12 cellular contexts compared by ENCODE assay signal in genomic region chr17:38485146-38485468, GRCh38. TPM values are rescaled to one million over a fixed set of nuclear protein-coding genes. Genes with fewer than 3 reads are reported as not detected.
DNase-seq lines count a peak whose midpoint lies in the region; ATAC-seq and TF ChIP-seq lines count a peak whose summit lies in the region.
"Had no signal": no experiment of that assay in that cellular context is flagged by ENCODE, and none has a peak within 500 bp of the region (broad histone marks: within the 10 kb centered on the region; RNA-seq: fewer than 3 reads in every experiment).

No MANE protein-coding gene starts in this region.

- peak overlapping the region in 5 of 8 donors; percentile 8 to 84 (median 69) for H3K27ac Mint-ChIP-seq in CD8-positive, alpha-beta memory T cell
- H3K27ac Mint-ChIP-seq in chondrocyte (ENCODE audit: unreplicated experiment) = peak overlapping the region; percentile 66
- H3K27ac Mint-ChIP-seq in osteocyte (ENCODE audit: unreplicated experiment) = peak overlapping the region; percentile 74
- H3K27ac Mint-ChIP-seq: CD8-positive, alpha-beta T cell had no signal

- no peaks in the 10 kb centered on the region for H3K4me1 ChIP-seq in CD8-positive, alpha-beta memory T cell (ENCODE audit: insufficient read depth, low read length)
- peaks cover 8% of the 10 kb centered on the region for H3K4me1 ChIP-seq in NT2/D1 (ENCODE audit: insufficient read depth, insufficient read length)

- POLR2A ChIA-PET in CD8-positive, alpha-beta memory T cell (lab: Charles Lee) = no interaction called here

- no peak for DNase-seq in CD8-positive, alpha-beta memory T cell
- DNase-seq in NT2/D1 (ENCODE audit: low read depth, low spot score) (no peak), chondrocyte (ENCODE audit: low spot score) (no peak), osteocyte (ENCODE audit: extremely low spot score, unreplicated experiment) (no peak), EL (no peak), NCI-H187 (lab: John Stamatoyannopoulos, UW) (no peak), NCI-H69 (lab: John Stamatoyannopoulos, UW) (no peak)

- ATAC-seq in HG03097 (IDR thresholded peaks at IDR 0.05; ENCODE audit: low FRiP score, unreplicated experiment) = no peak

- peak overlapping the region in 4 of 7 donors; percentile 27 to 61 (median 50) for H3K4me3 Mint-ChIP-seq in CD8-positive, alpha-beta memory T cell
- H3K4me3 Mint-ChIP-seq in chondrocyte (ENCODE audit: unreplicated experiment) (no peak overlapping the region), osteocyte (ENCODE audit: unreplicated experiment) (no peak overlapping the region)
- H3K4me3 Mint-ChIP-seq: CD8-positive, alpha-beta T cell had no signal

- H3K9me3 ChIP-seq in CD8-positive, alpha-beta memory T cell (ENCODE audit: low read length) = no peaks in the 10 kb centered on the region
- no peaks in the 10 kb centered on the region for H3K9me3 ChIP-seq in NT2/D1 (ENCODE audit: insufficient read depth, low read length)
- H3K9me3 ChIP-seq: SJSA1 had no signal

- H3K36me3 Mint-ChIP-seq in CD8-positive, alpha-beta memory T cell = no peaks in the 10 kb centered on the region
- H3K36me3 Mint-ChIP-seq in chondrocyte (ENCODE audit: low read depth) (peaks cover 29% of the 10 kb centered on the region), osteocyte (ENCODE audit: unreplicated experiment) (peaks cover 42% of the 10 kb centered on the region)
- H3K36me3 Mint-ChIP-seq: CD8-positive, alpha-beta T cell had no signal

- CTCF ChIA-PET in CD8-positive, alpha-beta memory T cell (lab: Charles Lee) = interaction anchor here (1.5 kb wide), 1 partner anchor 41 kb away, joined by 4 read pairs; no protein-coding TSS in a partner anchor

- peaks cover 5 to 21% of the 10 kb centered on the region in 2 donors for H3K27me3 Mint-ChIP-seq in CD8-positive, alpha-beta memory T cell
- H3K27me3 Mint-ChIP-seq in chondrocyte (ENCODE audit: low read depth) = no peaks in the 10 kb centered on the region
- H3K27me3 Mint-ChIP-seq in osteocyte (ENCODE audit: unreplicated experiment) = no peaks in the 10 kb centered on the region

- TF ChIP-seq CTCF in chondrocyte (IDR thresholded peaks at IDR 0.05) = peak; percentile 29
- no peak for TF ChIP-seq CTCF in osteocyte (IDR thresholded peaks at IDR 0.05)

- H3K27ac ChIP-seq in CD8-positive, alpha-beta memory T cell (ENCODE audit: low read depth, low read length) = no peak overlapping the region
- H3K27ac ChIP-seq: HL-60, SJSA1, WERI-Rb-1 had no signal

- peaks cover 10 to 14% (median 12%) of the 10 kb centered on the region in 3 donors for H3K4me1 Mint-ChIP-seq in CD8-positive, alpha-beta memory T cell
- H3K4me1 Mint-ChIP-seq in chondrocyte (ENCODE audit: low read depth) (peaks cover 42% of the 10 kb centered on the region), osteocyte (ENCODE audit: unreplicated experiment) (peaks cover 39% of the 10 kb centered on the region)

- H3K27me3 ChIP-seq in CD8-positive, alpha-beta memory T cell (ENCODE audit: insufficient read depth, low read length, poor library complexity, severe bottlenecking) = no peaks in the 10 kb centered on the region
- no peaks in the 10 kb centered on the region for H3K27me3 ChIP-seq in NT2/D1 (ENCODE audit: insufficient read depth, insufficient read length)
- H3K27me3 ChIP-seq: SJSA1 had no signal

- H3K9ac ChIP-seq in NT2/D1 (ENCODE audit: insufficient read length, low read depth) = peak overlapping the region; percentile 32

- H3K4me3 ChIP-seq in CD8-positive, alpha-beta memory T cell (ENCODE audit: low read length) = no peak overlapping the region
- H3K4me3 ChIP-seq in NT2/D1 (ENCODE audit: insufficient read length, low read depth) = no peak overlapping the region
- H3K4me3 ChIP-seq: SJSA1 had no signal

- H3K36me3 ChIP-seq in CD8-positive, alpha-beta memory T cell (ENCODE audit: insufficient read depth, low read length) = no peaks in the 10 kb centered on the region
- H3K36me3 ChIP-seq in NT2/D1 (ENCODE audit: insufficient read depth, insufficient read length, low read length) = peaks cover 59% of the 10 kb centered on the region
- H3K36me3 ChIP-seq: WERI-Rb-1 had no signal

- H3K9me3 Mint-ChIP-seq in CD8-positive, alpha-beta memory T cell = no peaks in the 10 kb centered on the region
- H3K9me3 Mint-ChIP-seq in chondrocyte (ENCODE audit: low read depth) (no peaks in the 10 kb centered on the region), osteocyte (ENCODE audit: unreplicated experiment) (no peaks in the 10 kb centered on the region)
- H3K9me3 Mint-ChIP-seq: CD8-positive, alpha-beta T cell had no signal

RNA-seq across cellular contexts. Expression of gene ARHGAP23, which starts 56.8 kb away (rescaled TPM):
- 1 to 10 TPM in 1 of 2 experiments, under 1 TPM in 1; 0.48 to 1.0 TPM for total RNA-seq in CD8-positive, alpha-beta memory T cell
- not detected for polyA plus RNA-seq in CD8-positive, alpha-beta memory T cell
- total RNA-seq in chondrocyte (109 to 165 TPM (median 157 TPM) in 3 replicates), osteocyte (165 and 177 TPM in 2 replicates)

Comparison
In these comparisons a context has a peak if more than half of its experiments do, and no peak if none do; other contexts are left out.
1. H3K4me3 Mint-ChIP-seq: peak in CD8-positive, alpha-beta memory T cell (4 of 7); none in chondrocyte (single experiment) and osteocyte (single experiment).
2. RNA of gene ARHGAP23, which starts 56.8 kb away (total RNA-seq): 165 to 177 TPM in osteocyte and 109 to 165 TPM in chondrocyte; 0.48 to 1.0 TPM in CD8-positive, alpha-beta memory T cell; every median in the first group is over 10 times any median in the second.
3. Peak in every context shown above with its lines, with median percentiles within 50 percentile points of each other: H3K27ac Mint-ChIP-seq.